1 cellular context compared by ENCODE assay signal in genomic region chr5:79514391-79515105, GRCh38.
A peak's percentile ranks its signal among the peaks of the same experiment; 100 is the strongest.
TF ChIP-seq lines count a peak whose summit lies in the region.

No MANE protein-coding gene starts in this region.

TF ChIP-seq in HepG2, 621 proteins besides CTCF, POLR2A, EP300 and RAD21 (continued from another document and continues in another):
- no peak; the same call in 1 of the 2 replicates for TF ChIP-seq NR2F2 (IDR thresholded peaks at IDR 0.05; ENCODE audit: borderline replicate concordance, low read depth)
- peak; percentile 59; the same call in 1 of the 2 replicates for TF ChIP-seq HOXA5 (CRISPR knock-in tag; IDR thresholded peaks at IDR 0.05)
- no peak for TF ChIP-seq MATR3 (CRISPR knock-in tag; IDR thresholded peaks at IDR 0.05)
- peak; percentile 28; the same call in 1 of the 2 replicates for TF ChIP-seq NCOA2 (CRISPR knock-in tag; IDR thresholded peaks at IDR 0.05)
- no peak for TF ChIP-seq SNAPC2 (CRISPR knock-in tag; IDR thresholded peaks at IDR 0.05)
- TF ChIP-seq BRCA1 (CRISPR knock-in tag; IDR thresholded peaks at IDR 0.05) = no peak
- TF ChIP-seq ZBTB26 (CRISPR knock-in tag; IDR thresholded peaks at IDR 0.05; ENCODE audit: borderline replicate concordance) = no peak; the same call in 1 of the 2 replicates
- no peak; the same call in 1 of the 2 replicates for TF ChIP-seq ELK4 (CRISPR knock-in tag; IDR thresholded peaks at IDR 0.05; ENCODE audit: borderline replicate concordance)
- TF ChIP-seq ZNF784 (CRISPR knock-in tag; IDR thresholded peaks at IDR 0.05; ENCODE audit: borderline replicate concordance) = no peak
- peak; percentile 78 for TF ChIP-seq ZBTB7B (CRISPR knock-in tag; IDR thresholded peaks at IDR 0.05)
- peak; percentile 16; the same call in 1 of the 2 replicates for TF ChIP-seq SMAD1 (CRISPR knock-in tag; IDR thresholded peaks at IDR 0.05; ENCODE audit: borderline replicate concordance, low read depth)
- TF ChIP-seq ZNF275 (CRISPR knock-in tag; IDR thresholded peaks at IDR 0.05; ENCODE audit: borderline replicate concordance) = no peak
- no peak for TF ChIP-seq MLXIP (CRISPR knock-in tag; IDR thresholded peaks at IDR 0.05; ENCODE audit: borderline replicate concordance)
- no peak for TF ChIP-seq SMYD3 (CRISPR knock-in tag; IDR thresholded peaks at IDR 0.05)
- TF ChIP-seq SP5 (CRISPR knock-in tag; IDR thresholded peaks at IDR 0.05; ENCODE audit: borderline replicate concordance, low read depth) = 0 out of 2 replicates have a peak, but pooled peaks have one; percentile 1
- TF ChIP-seq RAD51 (IDR thresholded peaks at IDR 0.05; ENCODE audit: borderline replicate concordance) = no peak
- peak; percentile 72 for TF ChIP-seq ZNF205 (CRISPR knock-in tag; IDR thresholded peaks at IDR 0.05)
- peak; percentile 64 for TF ChIP-seq ZNF781 (CRISPR knock-in tag; IDR thresholded peaks at IDR 0.05; ENCODE audit: borderline replicate concordance, not compliant biosample characterization)
- peak; percentile 74 for TF ChIP-seq PTBP1 (IDR thresholded peaks at IDR 0.05; ENCODE audit: low read depth, low read length, poor library complexity, severe bottlenecking)
- no peak for TF ChIP-seq SIN3B (IDR thresholded peaks at IDR 0.05; ENCODE audit: low read length)
- no peak; the same call in 1 of the 2 replicates for TF ChIP-seq ZBTB43 (CRISPR knock-in tag; conservative IDR thresholded peaks at IDR 0.05)
- peak; percentile 38; the same call in 1 of the 2 replicates for TF ChIP-seq ZNF768 (CRISPR knock-in tag; IDR thresholded peaks at IDR 0.05)
- no peak for TF ChIP-seq ZNF570 (CRISPR knock-in tag; IDR thresholded peaks at IDR 0.05; ENCODE audit: borderline replicate concordance)
- TF ChIP-seq TCF7L2 (IDR thresholded peaks at IDR 0.05; ENCODE audit: low read depth, low read length) = no peak
- TF ChIP-seq SRSF4 (IDR thresholded peaks at IDR 0.05; ENCODE audit: low read depth, low read length, poor library complexity, severe bottlenecking) = no peak
- TF ChIP-seq ZNF274 (CRISPR knock-in tag; IDR thresholded peaks at IDR 0.05) = 0 out of 2 replicates have a peak, but pooled peaks have one; percentile 19
- TF ChIP-seq SPEN (CRISPR knock-in tag; IDR thresholded peaks at IDR 0.05; ENCODE audit: low read depth) = no peak; the same call in 1 of the 2 replicates
- TF ChIP-seq ZNF383 (CRISPR knock-in tag; IDR thresholded peaks at IDR 0.05; ENCODE audit: borderline replicate concordance) = no peak
- peak; percentile 29; the same call in 1 of the 2 replicates for TF ChIP-seq CBFB (CRISPR knock-in tag; IDR thresholded peaks at IDR 0.05)
- TF ChIP-seq MXI1 (IDR thresholded peaks at IDR 0.05; ENCODE audit: borderline replicate concordance, low read depth, low read length) = 0 out of 3 replicates have a peak, but pooled peaks have one; percentile 10
- TF ChIP-seq ZNF737 (CRISPR knock-in tag; IDR thresholded peaks at IDR 0.05; ENCODE audit: borderline replicate concordance) = no peak
- 0 out of 2 replicates have a peak, but pooled peaks have one; percentile 21 for TF ChIP-seq ZBED4 (CRISPR knock-in tag; IDR thresholded peaks at IDR 0.05; ENCODE audit: borderline replicate concordance)
- TF ChIP-seq ZFX (CRISPR knock-in tag; IDR thresholded peaks at IDR 0.05; ENCODE audit: low read depth) = peak; percentile 78
- peak; percentile 86 for TF ChIP-seq ATF7 (IDR thresholded peaks at IDR 0.05)
- TF ChIP-seq ATF7 (CRISPR knock-in tag; IDR thresholded peaks at IDR 0.05) = peak; percentile 97
- TF ChIP-seq KIAA2018 (CRISPR knock-in tag; IDR thresholded peaks at IDR 0.05; ENCODE audit: borderline replicate concordance) = no peak
- TF ChIP-seq ZNF292 (CRISPR knock-in tag; IDR thresholded peaks at IDR 0.05; ENCODE audit: borderline replicate concordance, low read depth) = peak; percentile 92
